Comparison of ENCODE assay signal across 1 cellular context in genomic region chr3:170204023-170204472, GRCh38.
TF ChIP-seq lines count a peak whose summit lies in the region.

No MANE protein-coding gene starts in this region.

TF ChIP-seq in SK-N-SH, 30 proteins besides CTCF, POLR2A, EP300 and RAD21 (continued from another document):
- TF ChIP-seq YY1 (IDR thresholded peaks at IDR 0.05; ENCODE audit: low read depth) (no peak), MAX (IDR thresholded peaks at IDR 0.05; ENCODE audit: low read depth) (no peak)
TF ChIP-seq in SK-N-SH: peak in this region for 0.
